ENCODE assay signal across 4 cellular contexts in the genomic region with DNA sequence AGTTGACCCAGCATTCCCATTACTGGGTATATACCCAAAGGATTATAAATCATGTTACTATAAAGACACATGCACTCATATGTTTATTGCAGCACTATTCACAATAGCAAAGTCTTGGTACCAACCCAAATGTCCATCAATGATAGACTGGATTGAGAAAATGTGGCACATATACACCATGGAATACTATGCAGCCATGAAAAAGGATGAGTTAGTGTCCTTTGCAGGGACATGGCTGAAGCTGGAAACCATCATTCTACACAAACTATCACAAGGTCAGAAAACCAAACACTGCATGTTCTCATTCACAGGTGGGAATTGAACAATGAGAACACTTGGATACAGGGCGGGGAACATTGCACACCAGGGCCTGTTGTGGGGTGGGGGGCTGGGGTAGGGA. TPM values are rescaled to one million over a fixed set of nuclear protein-coding genes. Genes with fewer than 3 reads are reported as not detected.
"Had no signal": no experiment of that assay in that cellular context is flagged by ENCODE, and none has a peak within 500 bp of the region (broad histone marks: within the 10 kb centered on the region; RNA-seq: fewer than 3 reads in every experiment).

No MANE protein-coding gene starts in this region.

RNA-seq across cellular contexts. Expression of a gene that starts 5.0 kb away (rescaled TPM):
- total RNA-seq: LHCN-M2, M059J, MCF 10A, NCI-H460 had no signal

RNA-seq across cellular contexts. Expression of a gene that starts 21.1 kb away (rescaled TPM):
- total RNA-seq: LHCN-M2, M059J, MCF 10A, NCI-H460 had no signal

RNA-seq across cellular contexts. Expression of a gene that starts 27.3 kb away (rescaled TPM):
- total RNA-seq: LHCN-M2, M059J, MCF 10A, NCI-H460 had no signal

RNA-seq across cellular contexts. Expression of a gene that starts 38.9 kb away (rescaled TPM):
- total RNA-seq: LHCN-M2, M059J, MCF 10A, NCI-H460 had no signal
